17 cellular contexts compared by ENCODE assay signal in genomic region chr6:113362542-113363430, GRCh38.
DNase-seq lines count a peak whose midpoint lies in the region; FAIRE-seq and TF ChIP-seq lines count a peak whose summit lies in the region.
"Had no signal": no experiment of that assay in that cellular context is flagged by ENCODE, and none has a peak within 500 bp of the region (broad histone marks: within the 10 kb centered on the region; RNA-seq: fewer than 3 reads in every experiment).

No MANE protein-coding gene starts in this region.

- no peaks in the 10 kb centered on the region for H3K79me2 ChIP-seq in H9 (ENCODE audit: insufficient read depth, low read length)
- H3K79me2 ChIP-seq in endothelial cell of umbilical vein (ENCODE audit: control insufficient read depth, insufficient read depth, low read length), result no peaks in the 10 kb centered on the region

- H4K5ac ChIP-seq in H9 (ENCODE audit: insufficient read length, low read depth, low read length), result no peak overlapping the region

- H3K9me3 Mint-ChIP-seq in H9 (no peaks in the 10 kb centered on the region), osteocyte (ENCODE audit: unreplicated experiment) (no peaks in the 10 kb centered on the region)
- no peaks in the 10 kb centered on the region for H3K9me3 Mint-ChIP-seq in T-helper 2 cell treated with Interferon-gamma antibody and Interleukin-4, amounts not matched to agents 5 μg/mL and 100 μg/mL, for 36 hours
- H3K9me3 Mint-ChIP-seq: activated B cell treated with CpG ODN at 0.5 μM for 24 hours had no signal

- FAIRE-seq in endothelial cell of umbilical vein (lab: Jason Lieb, UNC), result no peak
- FAIRE-seq in H54 (lab: Jason Lieb, UNC), result no peak

- in situ Hi-C loops in GM13977 (cut with MboI; ENCODE audit: low pct_unique_long_range_greater_than_20kb, low sequenced_read_pairs, unreplicated experiment), result no loop called here

- H2AFZ ChIP-seq in H9 (ENCODE audit: low read length), result no peak overlapping the region
- peak overlapping the region; percentile 8 for H2AFZ ChIP-seq in endothelial cell of umbilical vein (ENCODE audit: low read depth, low read length)

- dilution Hi-C loops in endothelial cell of umbilical vein (cut with MboI; ENCODE audit: extremely low pct_ligation_motif_present, low sequenced_read_pairs), result no loop called here

- no peak overlapping the region for H2BK120ac ChIP-seq in H9 (ENCODE audit: low read depth, low read length, poor library complexity, severe bottlenecking)

- no CpG with 5 or more reads among the region's 5 CpGs for WGBS in H9 (ENCODE audit: extremely low coverage, insufficient read length, low lambda C conversion rate)

- H2BK15ac ChIP-seq in H9 (ENCODE audit: low read depth, low read length), result no peak overlapping the region

- no peak overlapping the region for H2BK20ac ChIP-seq in H9 (ENCODE audit: low read depth, low read length, poor library complexity, severe bottlenecking)

- TF ChIP-seq CTCF in H9 (conservative IDR thresholded peaks at IDR 0.05) (no peak), endothelial cell of umbilical vein (IDR thresholded peaks at IDR 0.05; ENCODE audit: extremely low read depth in 1 of 2, insufficient read depth in 1 of 2, low read depth in 1 of 2, low read length in 2 of 2) (no peak), osteocyte (IDR thresholded peaks at IDR 0.05) (no peak), GM13977 (IDR thresholded peaks at IDR 0.05; ENCODE audit: extremely low read depth, insufficient read depth, missing control alignments) (no peak)

- no peak overlapping the region for H2BK5ac ChIP-seq in H9 (ENCODE audit: insufficient read length, low read length)

- H3K4me1 ChIP-seq in H9 (ENCODE audit: insufficient read depth, low read length), result peaks cover 5% of the 10 kb centered on the region; the same call in 1 of the 2 replicates
- H3K4me1 ChIP-seq in endothelial cell of umbilical vein (ENCODE audit: control insufficient read depth, extremely low read depth, insufficient read depth, low read length), result peaks cover 24% of the 10 kb centered on the region

- H3K36me3 Mint-ChIP-seq in H9 (ENCODE audit: insufficient read depth in 1 of 3, low read depth in 3 of 3) (no peaks in the 10 kb centered on the region), osteocyte (ENCODE audit: unreplicated experiment) (peaks cover 9% of the 10 kb centered on the region)
- no peaks in the 10 kb centered on the region for H3K36me3 Mint-ChIP-seq in T-helper 2 cell treated with Interferon-gamma antibody and Interleukin-4, amounts not matched to agents 5 μg/mL and 100 μg/mL, for 36 hours (ENCODE audit: low read depth)
- H3K36me3 Mint-ChIP-seq: CD14-positive monocyte had no signal

- no peaks in the 10 kb centered on the region for H3K36me3 ChIP-seq in endothelial cell of umbilical vein (ENCODE audit: control insufficient read depth in 2 of 2, extremely low read depth in 1 of 2, insufficient read depth in 2 of 2, low read length in 2 of 2)

- no peaks in the 10 kb centered on the region for H3K27me3 ChIP-seq in H9 (ENCODE audit: insufficient read depth, low read length)
- H3K27me3 ChIP-seq in endothelial cell of umbilical vein (ENCODE audit: control insufficient read depth in 2 of 2, insufficient read depth in 2 of 2, low read length in 2 of 2), result no peaks in the 10 kb centered on the region

- H3K9me3 ChIP-seq in H9 (ENCODE audit: control insufficient read depth, low read depth, low read length), result no peaks in the 10 kb centered on the region
- no peaks in the 10 kb centered on the region for H3K9me3 ChIP-seq in endothelial cell of umbilical vein (replicated peaks; ENCODE audit: control insufficient read depth, insufficient read depth, low read length)

- no peak overlapping the region for H3K56ac ChIP-seq in H9 (ENCODE audit: insufficient read length, low read depth, low read length)

- POLR2A ChIA-PET in endothelial cell of umbilical vein (lab: Charles Lee), result interaction anchor here (0.6 kb wide), 1 partner anchor 293 kb away, joined by 3 read pairs; no protein-coding TSS in a partner anchor

- CTCF ChIA-PET in endothelial cell of umbilical vein (lab: Charles Lee), result interaction anchor here (0.6 to 1.0 kb wide), 3 partner anchors 9 to 960 kb away, joined by 3 read pairs; no protein-coding TSS in a partner anchor

- DNase-seq in H9, result no peak
- DNase-seq in OCI-M1 (lab: John Stamatoyannopoulos, UW), result peak; percentile 96
- DNase-seq in endothelial cell of umbilical vein (ENCODE audit: low read depth, low spot score), result no peak
- no peak for DNase-seq in osteocyte (ENCODE audit: extremely low spot score, unreplicated experiment)
- no peak for DNase-seq in GM13977 (ENCODE audit: low spot score)
- DNase-seq in H54 (ENCODE audit: insufficient read length, low spot score), result no peak
- no peak for DNase-seq in T-helper 2 cell treated with Interferon-gamma antibody and Interleukin-4, amounts not matched to agents 5 μg/mL and 100 μg/mL, for 36 hours (ENCODE audit: low spot score)
- DNase-seq in 8988T, result no peak
- DNase-seq: activated B cell treated with CpG ODN at 0.5 μM for 24 hours; activated T-cell treated with anti-CD3 and anti-CD28 coated beads for 4 hours; amygdala; effector memory CD8-positive, alpha-beta T cell; hippocampal formation; MM.1S; NCI-H526 treated with DMSO at 0.1 percent for 48 hours; SIG-M5 had no signal

- H3K27me3 Mint-ChIP-seq in H9 (ENCODE audit: low read depth) (no peaks in the 10 kb centered on the region), osteocyte (ENCODE audit: unreplicated experiment) (no peaks in the 10 kb centered on the region)
- no peaks in the 10 kb centered on the region for H3K27me3 Mint-ChIP-seq in T-helper 2 cell treated with Interferon-gamma antibody and Interleukin-4, amounts not matched to agents 5 μg/mL and 100 μg/mL, for 36 hours (ENCODE audit: low read depth)
- H3K27me3 Mint-ChIP-seq: effector memory CD8-positive, alpha-beta T cell had no signal

- no peak overlapping the region for H3K4me2 ChIP-seq in H9 (ENCODE audit: insufficient read depth, insufficient read length, low read length)
- no peak overlapping the region for H3K4me2 ChIP-seq in endothelial cell of umbilical vein (ENCODE audit: insufficient read depth, low read length)

- peak overlapping the region in 1 of 2 experiments; percentile 19; a peak in 1 of 5 replicates for H3K4me3 Mint-ChIP-seq in H9
- H3K4me3 Mint-ChIP-seq in osteocyte (ENCODE audit: unreplicated experiment), result peak overlapping the region; percentile 12
- H3K4me3 Mint-ChIP-seq in T-helper 2 cell treated with Interferon-gamma antibody and Interleukin-4, amounts not matched to agents 5 μg/mL and 100 μg/mL, for 36 hours, result no peak overlapping the region
- H3K4me3 Mint-ChIP-seq: activated B cell treated with CpG ODN at 0.5 μM for 24 hours; CD14-positive monocyte; effector memory CD8-positive, alpha-beta T cell had no signal

- H3K23ac ChIP-seq in H9 (ENCODE audit: insufficient read length, low read depth, low read length), result no peak overlapping the region

- H3K4me3 ChIP-seq in endothelial cell of umbilical vein (replicated peaks in 1 of 3; ENCODE audit: insufficient read depth in 1 of 3, low read depth in 1 of 3, low read length in 3 of 3), result no peak overlapping the region

- intact Hi-C loops in endothelial cell of umbilical vein (cut with micrococcal nuclease), result no loop called here

- no peaks in the 10 kb centered on the region for H3K79me1 ChIP-seq in H9 (ENCODE audit: insufficient read depth, low read depth, low read length, poor library complexity, severe bottlenecking)

- no peak overlapping the region for H4K8ac ChIP-seq in H9 (replicated peaks; ENCODE audit: insufficient read length, low read depth, low read length)

- H3K27ac Mint-ChIP-seq in H9, result peak overlapping the region; percentile 7 to 41 (median 23); a peak in 4 of 7 replicates
- H3K27ac Mint-ChIP-seq in osteocyte (ENCODE audit: unreplicated experiment), result peak overlapping the region; percentile 96
- H3K27ac Mint-ChIP-seq in T-helper 2 cell treated with Interferon-gamma antibody and Interleukin-4, amounts not matched to agents 5 μg/mL and 100 μg/mL, for 36 hours, result no peak overlapping the region
- H3K27ac Mint-ChIP-seq: activated B cell treated with CpG ODN at 0.5 μM for 24 hours; CD14-positive monocyte; effector memory CD8-positive, alpha-beta T cell had no signal

- H3K14ac ChIP-seq in H9 (ENCODE audit: insufficient read depth, low read length), result no peak overlapping the region

- H3K4ac ChIP-seq in H9 (ENCODE audit: low read depth, low read length), result no peak overlapping the region

- no peak overlapping the region for H3K18ac ChIP-seq in H9 (ENCODE audit: insufficient read length, low read depth, low read length)

- no peak overlapping the region for H3K9ac ChIP-seq in H9 (ENCODE audit: extremely low read depth, insufficient read length, low read length)
- no peak overlapping the region for H3K9ac ChIP-seq in endothelial cell of umbilical vein (replicated peaks; ENCODE audit: extremely low read depth, insufficient read depth, low read length)

- H4K20me1 ChIP-seq in H9 (ENCODE audit: control insufficient read depth, insufficient read depth, insufficient read length), result no peaks in the 10 kb centered on the region
- H4K20me1 ChIP-seq in endothelial cell of umbilical vein (replicated peaks; ENCODE audit: control insufficient read depth, extremely low read depth, insufficient read depth, low read length), result no peaks in the 10 kb centered on the region

- H3K27ac ChIP-seq in H9 (ENCODE audit: insufficient read length, low read depth, low read length), result no peak overlapping the region
- H3K27ac ChIP-seq in endothelial cell of umbilical vein (ENCODE audit: insufficient read depth, low read depth, low read length), result no peak overlapping the region

- H4K91ac ChIP-seq in H9 (ENCODE audit: insufficient read length, low read depth, low read length), result no peak overlapping the region

- BruUV-seq in endothelial cell of umbilical vein (replicated peaks; lab: Mats Ljungman, UMichigan), result no TSS peak

- no peak overlapping the region for H2AK5ac ChIP-seq in H9 (ENCODE audit: insufficient read length, low read length)

- no peaks in the 10 kb centered on the region for H3K23me2 ChIP-seq in H9 (ENCODE audit: insufficient read length, low read depth, low read length, poor library complexity, severe bottlenecking)

- no peaks in the 10 kb centered on the region for H3K9me1 ChIP-seq in endothelial cell of umbilical vein (replicated peaks; ENCODE audit: control insufficient read depth, extremely low read depth, insufficient read depth, low read length)

- H2BK12ac ChIP-seq in H9 (ENCODE audit: insufficient read length, low read depth, low read length), result no peak overlapping the region

- H3T11ph ChIP-seq in H9 (ENCODE audit: low read length), result no peak overlapping the region

- peaks cover 18 to 37% of the 10 kb centered on the region in 2 experiments for H3K4me1 Mint-ChIP-seq in H9
- peaks cover 69% of the 10 kb centered on the region for H3K4me1 Mint-ChIP-seq in osteocyte (ENCODE audit: unreplicated experiment)
- H3K4me1 Mint-ChIP-seq in T-helper 2 cell treated with Interferon-gamma antibody and Interleukin-4, amounts not matched to agents 5 μg/mL and 100 μg/mL, for 36 hours (ENCODE audit: low read depth), result no peaks in the 10 kb centered on the region
- H3K4me1 Mint-ChIP-seq: activated B cell treated with CpG ODN at 0.5 μM for 24 hours, CD14-positive monocyte had no signal

- TF ChIP-seq POLR2A in endothelial cell of umbilical vein (IDR thresholded peaks at IDR 0.05; ENCODE audit: low read depth, low read length), result no peak
- no peak; the same call in 1 of the 2 replicates for TF ChIP-seq POLR2A in H54 (IDR thresholded peaks at IDR 0.05; ENCODE audit: low read depth, low read length)
